In the genomic region with DNA sequence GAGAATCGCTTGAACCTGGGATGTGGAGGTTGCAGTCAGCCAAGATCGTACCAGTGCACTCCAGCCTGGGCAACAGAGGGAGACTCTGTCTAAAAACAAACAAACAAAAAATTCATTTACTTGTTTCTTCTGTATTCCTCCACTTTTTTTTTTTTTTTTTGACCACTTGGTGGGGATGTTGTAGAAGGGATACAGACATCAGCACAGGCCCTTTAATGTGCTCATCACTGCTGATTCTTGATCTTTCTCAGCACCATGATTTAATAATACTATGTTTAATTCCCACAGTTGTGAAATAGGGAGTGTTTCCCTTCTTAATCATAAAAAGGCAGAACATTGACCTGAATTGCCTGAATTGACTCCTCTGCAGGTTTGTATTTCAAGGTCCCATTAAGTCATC, we compare ENCODE assay signal across 2 cellular contexts.
TF ChIP-seq lines count a peak whose summit lies in the region.

No MANE protein-coding gene starts in this region.

TF ChIP-seq in IMR-90, 13 proteins besides CTCF, POLR2A, EP300 and RAD21:
- TF ChIP-seq CEBPB (IDR thresholded peaks at IDR 0.05; ENCODE audit: low read depth, low read length), result 0 out of 2 replicates have a peak, but pooled peaks have one; percentile 21
- TF ChIP-seq, protein P1, sequence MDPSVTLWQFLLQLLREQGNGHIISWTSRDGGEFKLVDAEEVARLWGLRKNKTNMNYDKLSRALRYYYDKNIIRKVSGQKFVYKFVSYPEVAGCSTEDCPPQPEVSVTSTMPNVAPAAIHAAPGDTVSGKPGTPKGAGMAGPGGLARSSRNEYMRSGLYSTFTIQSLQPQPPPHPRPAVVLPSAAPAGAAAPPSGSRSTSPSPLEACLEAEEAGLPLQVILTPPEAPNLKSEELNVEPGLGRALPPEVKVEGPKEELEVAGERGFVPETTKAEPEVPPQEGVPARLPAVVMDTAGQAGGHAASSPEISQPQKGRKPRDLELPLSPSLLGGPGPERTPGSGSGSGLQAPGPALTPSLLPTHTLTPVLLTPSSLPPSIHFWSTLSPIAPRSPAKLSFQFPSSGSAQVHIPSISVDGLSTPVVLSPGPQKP (IDR thresholded peaks at IDR 0.05; ENCODE audit: borderline replicate concordance, low read depth, low read length), result no peak

TF ChIP-seq in neural cell, 6 proteins besides CTCF, POLR2A, EP300 and RAD21 (continued from another document):
- no peak for TF ChIP-seq POLR2AphosphoS5 (IDR thresholded peaks at IDR 0.05)
- TF ChIP-seq TAF1 (IDR thresholded peaks at IDR 0.05; ENCODE audit: low read depth), result no peak
- TF ChIP-seq EZH2 (IDR thresholded peaks at IDR 0.05; ENCODE audit: borderline replicate concordance, insufficient read depth, low read length, poor library complexity, severe bottlenecking), result no peak
TF ChIP-seq in neural cell: peak in this region for 1.
